In the genomic region with DNA sequence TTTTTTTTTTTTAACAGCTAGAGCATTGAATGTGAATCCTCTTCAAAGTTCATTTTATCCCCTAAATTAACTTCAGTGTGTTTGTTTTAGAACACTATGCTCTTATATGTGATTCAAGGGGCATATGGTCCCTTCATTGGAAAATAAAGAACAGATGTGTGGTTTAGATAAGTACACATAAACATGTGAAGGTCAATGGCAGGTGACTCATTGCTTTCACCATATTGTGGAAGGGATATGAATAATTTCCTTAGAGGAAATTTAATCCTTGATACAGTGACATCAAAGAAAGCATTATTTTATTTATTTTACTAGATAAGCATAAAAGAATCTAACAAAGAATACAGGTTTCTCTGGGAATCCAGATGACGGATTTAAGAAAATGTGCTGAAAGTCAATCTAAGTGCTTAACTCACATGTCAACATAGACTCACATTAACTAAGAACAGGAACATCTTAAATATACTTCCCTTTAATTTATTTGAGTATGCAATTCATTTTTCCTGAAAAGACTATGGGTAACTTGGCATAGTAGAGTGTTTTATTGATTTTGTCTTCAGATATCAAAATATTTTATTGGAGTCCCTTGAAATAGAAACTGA, we compare ENCODE assay signal across 10 cellular contexts.
A peak's percentile ranks its signal among the peaks of the same experiment; 100 is the strongest.
DNase-seq lines count a peak whose midpoint lies in the region; ATAC-seq and TF ChIP-seq lines count a peak whose summit lies in the region.
"Had no signal": no experiment of that assay in that cellular context is flagged by ENCODE, and none has a peak within 500 bp of the region (broad histone marks: within the 10 kb centered on the region; RNA-seq: fewer than 3 reads in every experiment).

No MANE protein-coding gene starts in this region.

- H3K9me3 Mint-ChIP-seq in WTC11: 0 out of 2 replicates have a peak, but pooled peaks cover 3% of the 10 kb centered on the region

- no peak for TF ChIP-seq POLR2A in erythroblast (IDR thresholded peaks at IDR 0.05; ENCODE audit: low read length)
- TF ChIP-seq POLR2A in spleen (IDR thresholded peaks at IDR 0.05): no peak

- H3K4me1 Mint-ChIP-seq in WTC11: peaks cover 21% of the 10 kb centered on the region

- WGBS in heart right ventricle, 2 donors: 52 to 74% methylated on average over 1 of the region's 1 CpG
- WGBS in spleen, 5 donors: 39 to 61% (median 52%) methylated on average over 1 of the region's 1 CpG

- POLR2A ChIA-PET in WTC11 (lab: Charles Lee): no interaction called here

- intact Hi-C loops in heart right ventricle (cut with DNase I): loop anchor here in 1 of 10 donors (10.0 kb wide), 1 partner anchor 302 kb away; no protein-coding TSS in a partner anchor
- intact Hi-C loops in Right ventricle myocardium superior (cut with DNase I): no loop called here
- intact Hi-C loops in spleen (cut with DNase I; ENCODE audit: low total_unique reads): no loop called here

- H3K4me3 ChIP-seq in heart right ventricle (no peak overlapping the region), spleen (no peak overlapping the region)

- H3K4me1 ChIP-seq in heart right ventricle: peaks cover 0 to 17% (median 0%) of the 10 kb centered on the region in 9 donors
- no peaks in the 10 kb centered on the region for H3K4me1 ChIP-seq in spleen
- H3K4me1 ChIP-seq: BE2C had no signal

- H3K36me3 ChIP-seq in heart right ventricle: no peaks in the 10 kb centered on the region
- no peaks in the 10 kb centered on the region for H3K36me3 ChIP-seq in spleen
- H3K36me3 ChIP-seq: BE2C had no signal

- H3K27me3 Mint-ChIP-seq in WTC11 (ENCODE audit: low read depth): no peaks in the 10 kb centered on the region

- no peaks in the 10 kb centered on the region for H3K27me3 ChIP-seq in heart right ventricle
- no peaks in the 10 kb centered on the region for H3K27me3 ChIP-seq in spleen (replicated peaks in 1 of 7)
- H3K27me3 ChIP-seq: BE2C had no signal

- H3K27ac ChIP-seq in heart right ventricle (peak overlapping the region in 5 of 10 donors; percentile 7 to 52 (median 25)), spleen (peak overlapping the region in 7 of 8 donors; percentile 13 to 74 (median 63))

- TF ChIP-seq CTCF in heart right ventricle (IDR thresholded peaks at IDR 0.05): no peak
- no peak for TF ChIP-seq CTCF in spleen (IDR thresholded peaks at IDR 0.05 in 8 of 11, conservative IDR thresholded peaks at IDR 0.05 in 3 of 11)
- no peak for TF ChIP-seq CTCF in WTC11 (IDR thresholded peaks at IDR 0.05)

- no peak overlapping the region for H3K27ac Mint-ChIP-seq in WTC11

- ATAC-seq in heart right ventricle: peak; percentile 38 to 94 (median 82)
- ATAC-seq in Right ventricle myocardium superior (ENCODE audit: poor library complexity): no peak
- no peak for ATAC-seq in WTC11

- CTCF ChIA-PET in WTC11 (lab: Charles Lee): no interaction called here

- H3K36me3 Mint-ChIP-seq in WTC11: no peaks in the 10 kb centered on the region

- H3K4me3 Mint-ChIP-seq in WTC11: no peak overlapping the region

- DNase-seq in heart right ventricle: peak in 1 of 2 donors; percentile 9
- DNase-seq in Right ventricle myocardium superior: no peak
- DNase-seq in NCI-H82 (lab: John Stamatoyannopoulos, UW): peak; percentile 91
- peak; percentile 33 to 61 for DNase-seq in erythroblast (lab: John Stamatoyannopoulos, UW)
- no peak for DNase-seq in spleen
- DNase-seq in NAMALWA (ENCODE audit: low spot score): no peak
- DNase-seq in COR-L47 (lab: John Stamatoyannopoulos, UW): no peak
- DNase-seq in WTC11 (ENCODE audit: low spot score): no peak
- DNase-seq: BE2C, glutamatergic neuron had no signal

- H3K9me3 ChIP-seq in heart right ventricle (no peaks in the 10 kb centered on the region), spleen (no peaks in the 10 kb centered on the region)
- H3K9me3 ChIP-seq: BE2C had no signal

TF ChIP-seq in WTC11, 78 proteins besides CTCF, POLR2A, EP300 and RAD21 (continues in another document):
- TF ChIP-seq, protein P1, sequence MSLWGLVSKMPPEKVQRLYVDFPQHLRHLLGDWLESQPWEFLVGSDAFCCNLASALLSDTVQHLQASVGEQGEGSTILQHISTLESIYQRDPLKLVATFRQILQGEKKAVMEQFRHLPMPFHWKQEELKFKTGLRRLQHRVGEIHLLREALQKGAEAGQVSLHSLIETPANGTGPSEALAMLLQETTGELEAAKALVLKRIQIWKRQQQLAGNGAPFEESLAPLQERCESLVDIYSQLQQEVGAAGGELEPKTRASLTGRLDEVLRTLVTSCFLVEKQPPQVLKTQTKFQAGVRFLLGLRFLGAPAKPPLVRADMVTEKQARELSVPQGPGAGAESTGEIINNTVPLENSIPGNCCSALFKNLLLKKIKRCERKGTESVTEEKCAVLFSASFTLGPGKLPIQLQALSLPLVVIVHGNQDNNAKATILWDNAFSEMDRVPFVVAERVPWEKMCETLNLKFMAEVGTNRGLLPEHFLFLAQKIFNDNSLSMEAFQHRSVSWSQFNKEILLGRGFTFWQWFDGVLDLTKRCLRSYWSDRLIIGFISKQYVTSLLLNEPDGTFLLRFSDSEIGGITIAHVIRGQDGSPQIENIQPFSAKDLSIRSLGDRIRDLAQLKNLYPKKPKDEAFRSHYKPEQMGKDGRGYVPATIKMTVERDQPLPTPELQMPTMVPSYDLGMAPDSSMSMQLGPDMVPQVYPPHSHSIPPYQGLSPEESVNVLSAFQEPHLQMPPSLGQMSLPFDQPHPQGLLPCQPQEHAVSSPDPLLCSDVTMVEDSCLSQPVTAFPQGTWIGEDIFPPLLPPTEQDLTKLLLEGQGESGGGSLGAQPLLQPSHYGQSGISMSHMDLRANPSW (CRISPR knock-in tag; conservative IDR thresholded peaks at IDR 0.05; ENCODE audit: low read depth): no peak
- TF ChIP-seq, protein P2, sequence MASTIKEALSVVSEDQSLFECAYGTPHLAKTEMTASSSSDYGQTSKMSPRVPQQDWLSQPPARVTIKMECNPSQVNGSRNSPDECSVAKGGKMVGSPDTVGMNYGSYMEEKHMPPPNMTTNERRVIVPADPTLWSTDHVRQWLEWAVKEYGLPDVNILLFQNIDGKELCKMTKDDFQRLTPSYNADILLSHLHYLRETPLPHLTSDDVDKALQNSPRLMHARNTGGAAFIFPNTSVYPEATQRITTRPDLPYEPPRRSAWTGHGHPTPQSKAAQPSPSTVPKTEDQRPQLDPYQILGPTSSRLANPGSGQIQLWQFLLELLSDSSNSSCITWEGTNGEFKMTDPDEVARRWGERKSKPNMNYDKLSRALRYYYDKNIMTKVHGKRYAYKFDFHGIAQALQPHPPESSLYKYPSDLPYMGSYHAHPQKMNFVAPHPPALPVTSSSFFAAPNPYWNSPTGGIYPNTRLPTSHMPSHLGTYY (CRISPR knock-in tag; IDR thresholded peaks at IDR 0.05): no peak
- no peak for TF ChIP-seq ZNF396 (CRISPR knock-in tag; IDR thresholded peaks at IDR 0.05; ENCODE audit: borderline replicate concordance)
- TF ChIP-seq, protein P3, sequence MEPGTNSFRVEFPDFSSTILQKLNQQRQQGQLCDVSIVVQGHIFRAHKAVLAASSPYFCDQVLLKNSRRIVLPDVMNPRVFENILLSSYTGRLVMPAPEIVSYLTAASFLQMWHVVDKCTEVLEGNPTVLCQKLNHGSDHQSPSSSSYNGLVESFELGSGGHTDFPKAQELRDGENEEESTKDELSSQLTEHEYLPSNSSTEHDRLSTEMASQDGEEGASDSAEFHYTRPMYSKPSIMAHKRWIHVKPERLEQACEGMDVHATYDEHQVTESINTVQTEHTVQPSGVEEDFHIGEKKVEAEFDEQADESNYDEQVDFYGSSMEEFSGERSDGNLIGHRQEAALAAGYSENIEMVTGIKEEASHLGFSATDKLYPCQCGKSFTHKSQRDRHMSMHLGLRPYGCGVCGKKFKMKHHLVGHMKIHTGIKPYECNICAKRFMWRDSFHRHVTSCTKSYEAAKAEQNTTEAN (CRISPR knock-in tag; IDR thresholded peaks at IDR 0.05): no peak
- no peak for TF ChIP-seq ZNF263 (CRISPR knock-in tag; IDR thresholded peaks at IDR 0.05; ENCODE audit: low read depth)
- TF ChIP-seq GTF2I (CRISPR knock-in tag; conservative IDR thresholded peaks at IDR 0.05): no peak
- TF ChIP-seq RORB (CRISPR knock-in tag; IDR thresholded peaks at IDR 0.05): no peak
- TF ChIP-seq ZNF232 (CRISPR knock-in tag; IDR thresholded peaks at IDR 0.05): no peak
- TF ChIP-seq MXD4 (CRISPR knock-in tag; IDR thresholded peaks at IDR 0.05; ENCODE audit: borderline replicate concordance): no peak
- TF ChIP-seq, protein P4, sequence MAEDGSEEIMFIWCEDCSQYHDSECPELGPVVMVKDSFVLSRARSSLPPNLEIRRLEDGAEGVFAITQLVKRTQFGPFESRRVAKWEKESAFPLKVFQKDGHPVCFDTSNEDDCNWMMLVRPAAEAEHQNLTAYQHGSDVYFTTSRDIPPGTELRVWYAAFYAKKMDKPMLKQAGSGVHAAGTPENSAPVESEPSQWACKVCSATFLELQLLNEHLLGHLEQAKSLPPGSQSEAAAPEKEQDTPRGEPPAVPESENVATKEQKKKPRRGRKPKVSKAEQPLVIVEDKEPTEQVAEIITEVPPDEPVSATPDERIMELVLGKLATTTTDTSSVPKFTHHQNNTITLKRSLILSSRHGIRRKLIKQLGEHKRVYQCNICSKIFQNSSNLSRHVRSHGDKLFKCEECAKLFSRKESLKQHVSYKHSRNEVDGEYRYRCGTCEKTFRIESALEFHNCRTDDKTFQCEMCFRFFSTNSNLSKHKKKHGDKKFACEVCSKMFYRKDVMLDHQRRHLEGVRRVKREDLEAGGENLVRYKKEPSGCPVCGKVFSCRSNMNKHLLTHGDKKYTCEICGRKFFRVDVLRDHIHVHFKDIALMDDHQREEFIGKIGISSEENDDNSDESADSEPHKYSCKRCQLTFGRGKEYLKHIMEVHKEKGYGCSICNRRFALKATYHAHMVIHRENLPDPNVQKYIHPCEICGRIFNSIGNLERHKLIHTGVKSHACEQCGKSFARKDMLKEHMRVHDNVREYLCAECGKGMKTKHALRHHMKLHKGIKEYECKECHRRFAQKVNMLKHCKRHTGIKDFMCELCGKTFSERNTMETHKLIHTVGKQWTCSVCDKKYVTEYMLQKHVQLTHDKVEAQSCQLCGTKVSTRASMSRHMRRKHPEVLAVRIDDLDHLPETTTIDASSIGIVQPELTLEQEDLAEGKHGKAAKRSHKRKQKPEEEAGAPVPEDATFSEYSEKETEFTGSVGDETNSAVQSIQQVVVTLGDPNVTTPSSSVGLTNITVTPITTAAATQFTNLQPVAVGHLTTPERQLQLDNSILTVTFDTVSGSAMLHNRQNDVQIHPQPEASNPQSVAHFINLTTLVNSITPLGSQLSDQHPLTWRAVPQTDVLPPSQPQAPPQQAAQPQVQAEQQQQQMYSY (CRISPR knock-in tag; IDR thresholded peaks at IDR 0.05): no peak
- TF ChIP-seq ESRRA (CRISPR knock-in tag; IDR thresholded peaks at IDR 0.05; ENCODE audit: borderline replicate concordance): no peak
- TF ChIP-seq GABPB1 (CRISPR knock-in tag; IDR thresholded peaks at IDR 0.05): no peak

Comparison
In these comparisons a context has a peak if more than half of its experiments do, and no peak if none do; other contexts are left out.
1. ATAC-seq: peak in heart right ventricle (8 of 8); none in Right ventricle myocardium superior (single experiment) and WTC11 (single experiment).
2. DNase-seq: peak in NCI-H82 (single experiment) and erythroblast (2 of 2); none in Right ventricle myocardium superior (single experiment), spleen (single experiment), NAMALWA (single experiment), COR-L47 (single experiment) and WTC11 (single experiment).